10 cellular contexts compared by ENCODE assay signal in the genomic region with DNA sequence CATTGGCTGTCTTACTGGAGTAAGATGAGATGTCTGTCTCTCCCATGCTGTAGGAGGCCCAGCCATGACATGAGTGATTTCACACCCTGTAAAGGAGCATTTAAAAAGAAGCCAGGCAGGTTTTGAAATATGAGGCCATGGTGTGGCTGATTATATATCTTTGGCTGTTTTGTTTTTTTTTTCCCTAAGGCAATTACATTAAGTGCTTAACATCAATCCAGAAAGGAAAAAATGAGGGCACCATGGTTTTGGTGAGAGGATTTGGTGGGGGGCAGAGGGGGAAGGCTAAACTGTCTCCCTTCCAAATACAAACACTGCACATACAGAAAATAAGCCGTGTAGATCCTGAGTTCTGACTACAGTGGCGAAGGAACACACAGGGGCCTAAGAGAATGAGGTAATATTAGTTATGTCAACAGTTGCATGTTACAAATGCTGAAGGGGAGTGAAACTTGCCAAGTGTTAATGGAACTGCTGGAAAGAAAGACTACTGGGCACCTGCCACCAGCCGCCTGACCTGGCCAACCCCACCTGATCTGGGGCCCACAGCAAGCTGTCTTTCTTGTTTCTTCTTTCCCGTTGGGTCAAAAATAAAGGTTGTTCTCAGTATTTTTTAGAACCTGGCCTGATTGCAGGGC.
DNase-seq lines count a peak whose midpoint lies in the region; ATAC-seq and TF ChIP-seq lines count a peak whose summit lies in the region.
"Had no signal": no experiment of that assay in that cellular context is flagged by ENCODE, and none has a peak within 500 bp of the region (broad histone marks: within the 10 kb centered on the region; RNA-seq: fewer than 3 reads in every experiment).

No MANE protein-coding gene starts in this region.

- no peaks in the 10 kb centered on the region for H3K9me3 Mint-ChIP-seq in stimulated activated memory B cell treated with anti-CD40 and anti-IgM and Interleukin-4, amounts not matched to agents 10 μg/mL and 1 μg/mL and 100 μg/mL, for 72 hours
- H3K9me3 Mint-ChIP-seq: activated CD4-positive, alpha-beta T cell treated with anti-CD3 and anti-CD28 coated beads, Interleukin-2, amount 10 ng/mL, durations not matched to agents 24 days and 14 days had no signal

- H3K4me1 Mint-ChIP-seq in stimulated activated memory B cell treated with anti-CD40 and anti-IgM and Interleukin-4, amounts not matched to agents 10 μg/mL and 1 μg/mL and 100 μg/mL, for 72 hours = no peaks in the 10 kb centered on the region

- no peaks in the 10 kb centered on the region for H3K9me3 ChIP-seq in HCT116 (ENCODE audit: control insufficient read depth in 1 of 2, insufficient read depth in 1 of 2, low read depth in 1 of 2, low read length in 2 of 2)

- DNase-seq in HCT116 (ENCODE audit: low read depth, low spot score) = no peak
- peak; percentile 46 for DNase-seq in NCI-H446 treated with DMSO at 0.1 percent for 48 hours (lab: John Stamatoyannopoulos, UW)
- peak; percentile 45 for DNase-seq in renal cortical epithelial cell (ENCODE audit: low read depth)
- DNase-seq in DMS114 treated with DMSO at 0.1 percent for 48 hours (lab: John Stamatoyannopoulos, UW; ENCODE audit: unreplicated experiment) = no peak
- DNase-seq: activated CD4-positive, alpha-beta T cell treated with anti-CD3 and anti-CD28 coated beads, Interleukin-2, amount 10 ng/mL, durations not matched to agents 24 days and 14 days; central memory CD4-positive, alpha-beta T cell had no signal

- peaks cover 11% of the 10 kb centered on the region for H3K27me3 Mint-ChIP-seq in stimulated activated memory B cell treated with anti-CD40 and anti-IgM and Interleukin-4, amounts not matched to agents 10 μg/mL and 1 μg/mL and 100 μg/mL, for 72 hours
- H3K27me3 Mint-ChIP-seq: activated CD4-positive, alpha-beta T cell treated with anti-CD3 and anti-CD28 coated beads, Interleukin-2, amount 10 ng/mL, durations not matched to agents 24 days and 14 days had no signal

- TF ChIP-seq POLR2A in HCT116 (IDR thresholded peaks at IDR 0.05; ENCODE audit: borderline replicate concordance, extremely low read depth, insufficient read depth, insufficient read length) = no peak

- H2AFZ ChIP-seq in HCT116 (ENCODE audit: low read depth, low read length, poor library complexity, severe bottlenecking) = no peak overlapping the region

- H3K27me3 ChIP-seq in HCT116 (ENCODE audit: insufficient read depth, low read length) = no peaks in the 10 kb centered on the region

- peak overlapping the region; percentile 35; the same call in 1 of the 2 replicates for H3K4me2 ChIP-seq in HCT116 (ENCODE audit: low read length)

- TF ChIP-seq RAD21 in HCT116 (IDR thresholded peaks at IDR 0.05; ENCODE audit: low read depth) = no peak

- peaks cover 6 to 33% of the 10 kb centered on the region in 2 experiments; a peak in 3 of 4 replicates for H3K4me1 ChIP-seq in HCT116 (ENCODE audit: control insufficient read depth in 1 of 2, insufficient read depth in 2 of 2, low read length in 2 of 2)

- H3K27ac Mint-ChIP-seq in stimulated activated memory B cell treated with anti-CD40 and anti-IgM and Interleukin-4, amounts not matched to agents 10 μg/mL and 1 μg/mL and 100 μg/mL, for 72 hours = no peak overlapping the region

- ATAC-seq in HCT116 = no peak
- peak; percentile 67 for ATAC-seq in esophagus mucosa
- ATAC-seq in GM18861 (IDR thresholded peaks at IDR 0.05; ENCODE audit: unreplicated experiment) = no peak
- no peak for ATAC-seq in HG02884 (IDR thresholded peaks at IDR 0.05; ENCODE audit: unreplicated experiment)
- ATAC-seq in stimulated activated memory B cell treated with anti-CD40 and anti-IgM and Interleukin-4, amounts not matched to agents 10 μg/mL and 1 μg/mL and 100 μg/mL, for 72 hours = no peak

- no peaks in the 10 kb centered on the region for H3K36me3 ChIP-seq in HCT116 (ENCODE audit: control insufficient read depth in 1 of 2, insufficient read depth in 2 of 2, low read length in 2 of 2)

- no peaks in the 10 kb centered on the region for H4K20me1 ChIP-seq in HCT116 (ENCODE audit: insufficient read depth)

- no peak overlapping the region for H3K9ac ChIP-seq in HCT116 (ENCODE audit: low read length)

- CTCF ChIA-PET in HCT116 (lab: Charles Lee) = no interaction called here

- no peak overlapping the region for H3K4me3 Mint-ChIP-seq in stimulated activated memory B cell treated with anti-CD40 and anti-IgM and Interleukin-4, amounts not matched to agents 10 μg/mL and 1 μg/mL and 100 μg/mL, for 72 hours
- H3K4me3 Mint-ChIP-seq: activated CD4-positive, alpha-beta T cell treated with anti-CD3 and anti-CD28 coated beads, Interleukin-2, amount 10 ng/mL, durations not matched to agents 24 days and 14 days had no signal

- H3K79me2 ChIP-seq in HCT116 (ENCODE audit: insufficient read depth, low read length) = no peaks in the 10 kb centered on the region

- RAD21 ChIA-PET in HCT116 (lab: Charles Lee; ENCODE audit: low non-redundant PET in 1 of 2, low total read pairs in 2 of 2, uncharacterized antibody in 2 of 2, unreplicated experiment in 2 of 2) = no interaction called here

- H3K36me3 Mint-ChIP-seq in stimulated activated memory B cell treated with anti-CD40 and anti-IgM and Interleukin-4, amounts not matched to agents 10 μg/mL and 1 μg/mL and 100 μg/mL, for 72 hours = no peaks in the 10 kb centered on the region

- TF ChIP-seq CTCF in HCT116 (IDR thresholded peaks at IDR 0.05 in 2 of 3, conservative IDR thresholded peaks at IDR 0.05 in 1 of 3; ENCODE audit: borderline replicate concordance in 1 of 3, insufficient read depth in 1 of 3, low read depth in 2 of 3, low read length in 2 of 3) = no peak

- no peak overlapping the region for H3K4me3 ChIP-seq in HCT116 (replicated peaks in 1 of 2; ENCODE audit: low read depth in 1 of 2, low read length in 2 of 2)

- intact Hi-C loops in HCT116 (cut with micrococcal nuclease) = no loop called here

- H3K9me2 ChIP-seq in HCT116 (ENCODE audit: insufficient read depth) = no peaks in the 10 kb centered on the region

- no peak overlapping the region for H3K27ac ChIP-seq in HCT116 (ENCODE audit: low read depth, low read length)

- BruUV-seq in HCT116 (replicated peaks; lab: Mats Ljungman, UMichigan) = no TSS peak

- POLR2A ChIA-PET in HCT116 (lab: Charles Lee) = no interaction called here

TF ChIP-seq in HCT116, 20 proteins besides CTCF, POLR2A, EP300 and RAD21:
- no peak for TF ChIP-seq EGR1 (IDR thresholded peaks at IDR 0.05; ENCODE audit: low read depth)
- TF ChIP-seq JUND (IDR thresholded peaks at IDR 0.05) = no peak
- no peak for TF ChIP-seq CEBPB (IDR thresholded peaks at IDR 0.05; ENCODE audit: low read depth)
- no peak for TF ChIP-seq YY1 (IDR thresholded peaks at IDR 0.05; ENCODE audit: extremely low read depth, insufficient replicate concordance, low read depth, low read length)
- TF ChIP-seq, protein P1, sequence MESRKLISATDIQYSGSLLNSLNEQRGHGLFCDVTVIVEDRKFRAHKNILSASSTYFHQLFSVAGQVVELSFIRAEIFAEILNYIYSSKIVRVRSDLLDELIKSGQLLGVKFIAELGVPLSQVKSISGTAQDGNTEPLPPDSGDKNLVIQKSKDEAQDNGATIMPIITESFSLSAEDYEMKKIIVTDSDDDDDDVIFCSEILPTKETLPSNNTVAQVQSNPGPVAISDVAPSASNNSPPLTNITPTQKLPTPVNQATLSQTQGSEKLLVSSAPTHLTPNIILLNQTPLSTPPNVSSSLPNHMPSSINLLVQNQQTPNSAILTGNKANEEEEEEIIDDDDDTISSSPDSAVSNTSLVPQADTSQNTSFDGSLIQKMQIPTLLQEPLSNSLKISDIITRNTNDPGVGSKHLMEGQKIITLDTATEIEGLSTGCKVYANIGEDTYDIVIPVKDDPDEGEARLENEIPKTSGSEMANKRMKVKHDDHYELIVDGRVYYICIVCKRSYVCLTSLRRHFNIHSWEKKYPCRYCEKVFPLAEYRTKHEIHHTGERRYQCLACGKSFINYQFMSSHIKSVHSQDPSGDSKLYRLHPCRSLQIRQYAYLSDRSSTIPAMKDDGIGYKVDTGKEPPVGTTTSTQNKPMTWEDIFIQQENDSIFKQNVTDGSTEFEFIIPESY (IDR thresholded peaks at IDR 0.05; ENCODE audit: extremely low read depth, insufficient replicate concordance, low read length) = no peak
- no peak for TF ChIP-seq SRF (IDR thresholded peaks at IDR 0.05; ENCODE audit: low read depth)
- TF ChIP-seq, protein P2, sequence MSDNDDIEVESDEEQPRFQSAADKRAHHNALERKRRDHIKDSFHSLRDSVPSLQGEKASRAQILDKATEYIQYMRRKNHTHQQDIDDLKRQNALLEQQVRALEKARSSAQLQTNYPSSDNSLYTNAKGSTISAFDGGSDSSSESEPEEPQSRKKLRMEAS (IDR thresholded peaks at IDR 0.05) = no peak
- TF ChIP-seq EZH2 (IDR thresholded peaks at IDR 0.05) = no peak
- no peak for TF ChIP-seq EZH2phosphoT487 (IDR thresholded peaks at IDR 0.05; ENCODE audit: borderline replicate concordance)
- no peak for TF ChIP-seq TCF7L2 (IDR thresholded peaks at IDR 0.05; ENCODE audit: borderline replicate concordance, extremely low read depth, insufficient read depth, insufficient read length)
- no peak for TF ChIP-seq REST (IDR thresholded peaks at IDR 0.05; ENCODE audit: low read depth)
- no peak for TF ChIP-seq ZNF274 (IDR thresholded peaks at IDR 0.05; ENCODE audit: low read depth, low read length)
- TF ChIP-seq ZFX (IDR thresholded peaks at IDR 0.05) = no peak

Comparison
In these comparisons a context has a peak if more than half of its experiments do, and no peak if none do; other contexts are left out.
1. DNase-seq: peak in NCI-H446 treated with DMSO at 0.1 percent for 48 hours (single experiment) and renal cortical epithelial cell (single experiment); none in HCT116 (single experiment) and DMS114 treated with DMSO at 0.1 percent for 48 hours (single experiment).